8 cellular contexts compared by ENCODE assay signal in the genomic region with DNA sequence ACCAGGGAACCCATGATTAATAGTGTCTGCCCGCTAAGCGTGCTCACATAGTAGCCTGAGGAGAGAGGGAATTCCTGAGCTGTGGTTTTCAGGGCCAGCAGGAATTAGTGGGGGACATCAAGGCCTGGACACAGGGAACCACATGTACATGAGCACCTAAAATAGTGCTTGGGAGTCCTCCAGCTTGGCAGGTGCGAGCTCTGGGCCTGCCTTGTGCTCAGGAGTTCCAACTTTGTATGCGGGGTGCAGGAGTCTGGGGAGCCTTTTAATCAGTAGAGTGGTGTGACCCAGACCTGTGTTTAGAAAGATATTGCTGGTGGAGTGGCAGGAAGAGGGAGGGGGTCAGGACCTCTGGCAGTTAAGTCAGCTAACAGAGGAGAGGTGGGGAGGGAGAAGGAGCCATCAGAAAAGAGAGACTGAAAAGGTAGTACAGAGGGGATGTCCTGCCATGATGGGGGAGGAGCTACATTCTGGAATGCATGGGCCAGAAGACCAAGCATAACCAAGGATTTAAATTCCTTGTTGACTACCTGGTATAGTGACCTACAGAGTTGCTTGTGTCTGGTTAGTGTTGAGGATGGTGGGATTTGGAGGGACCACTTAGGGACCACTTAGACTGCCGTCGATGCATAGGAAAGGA. TPM values are rescaled to one million over a fixed set of nuclear protein-coding genes. Genes with fewer than 3 reads are reported as not detected.
DNase-seq lines count a peak whose midpoint lies in the region; ATAC-seq lines count a peak whose summit lies in the region.

No MANE protein-coding gene starts in this region.

- H3K36me3 Mint-ChIP-seq in naive B cell, result no peaks in the 10 kb centered on the region

- H3K4me3 ChIP-seq in ectodermal cell (ENCODE audit: insufficient read depth, low read depth, low read length), result peak overlapping the region; percentile 61

- H3K9me3 Mint-ChIP-seq in naive B cell, result no peaks in the 10 kb centered on the region

- no peak overlapping the region for H3K27ac ChIP-seq in ectodermal cell (ENCODE audit: insufficient read depth, low read depth, low read length, poor library complexity, severe bottlenecking)

- H3K27ac Mint-ChIP-seq in naive B cell, result peak overlapping the region in 5 of 6 donors; percentile 6 to 97 (median 93)

- DNase-seq in AG08396 (ENCODE audit: low spot score) (peak; percentile 4), M059J (ENCODE audit: low read depth) (peak; percentile 39), naive B cell (no peak), OCI-M2 (lab: John Stamatoyannopoulos, UW; ENCODE audit: unreplicated experiment) (no peak), HuH-7 (ENCODE audit: low spot score) (no peak)
- DNase-seq in stimulated activated CD8-positive, alpha-beta memory T cell treated with anti-CD3 and anti-CD28 coated beads, Interleukin-4, amount 100 ng/mL, for 48 hours, result no peak

- ATAC-seq in naive B cell (ENCODE audit: low read depth in 2 of 2) (no peak), HG03378 (IDR thresholded peaks at IDR 0.05; ENCODE audit: unreplicated experiment) (no peak)

- H3K36me3 ChIP-seq in ectodermal cell (ENCODE audit: control insufficient read depth, insufficient read depth, low read length), result peaks cover 3% of the 10 kb centered on the region

- peak overlapping the region in 6 of 8 donors; percentile 29 to 98 (median 71) for H3K4me3 Mint-ChIP-seq in naive B cell

- no peaks in the 10 kb centered on the region for H3K27me3 ChIP-seq in ectodermal cell (ENCODE audit: control insufficient read depth, insufficient read depth, low read length, poor library complexity, severe bottlenecking)

- peaks cover 14 to 28% (median 25%) of the 10 kb centered on the region in 3 donors for H3K4me1 Mint-ChIP-seq in naive B cell

- H3K9me3 ChIP-seq in ectodermal cell (ENCODE audit: control insufficient read depth, low read length), result no peaks in the 10 kb centered on the region

- H3K4me1 ChIP-seq in ectodermal cell (ENCODE audit: control insufficient read depth, insufficient read depth, low read length), result peaks cover 22% of the 10 kb centered on the region

- no peaks in the 10 kb centered on the region for H3K27me3 Mint-ChIP-seq in naive B cell

- 94% methylated on average over 6 of the region's 6 CpGs for WGBS in ectodermal cell, 2 experiments

RNA-seq across cellular contexts. Expression of a gene that starts 1.9 kb away (rescaled TPM):
- 79.8 and 104 TPM in 2 replicates for total RNA-seq in M059J (2014; rRNA removed; shearing (Covaris generic))
- 147 TPM for polyA plus RNA-seq in ectodermal cell (2013, experiment 1 of 4)
- 166 TPM for polyA plus RNA-seq in ectodermal cell (2013, experiment 2 of 4)
- 80.3 TPM for polyA plus RNA-seq in ectodermal cell (2013, experiment 3 of 4)
- polyA plus RNA-seq in ectodermal cell (2013, experiment 4 of 4), result 89.0 TPM
- polyA plus RNA-seq in naive B cell (ENCODE audit: low read depth in 6 of 6), result 1 to 10 TPM; 4.3 to 6.4 (median 5.2) TPM

RNA-seq across cellular contexts. Expression of a gene that starts 42.9 kb away (rescaled TPM):
- total RNA-seq in M059J (2014; rRNA removed; shearing (Covaris generic)), result 1.2 and 1.7 TPM in 2 replicates
- polyA plus RNA-seq in ectodermal cell (2013, experiment 1 of 4), result 16.7 TPM
- polyA plus RNA-seq in ectodermal cell (2013, experiment 2 of 4), result 24.1 TPM
- polyA plus RNA-seq in ectodermal cell (2013, experiment 3 of 4), result 18.9 TPM
- 17.8 TPM for polyA plus RNA-seq in ectodermal cell (2013, experiment 4 of 4)
- polyA plus RNA-seq in naive B cell (ENCODE audit: low read depth in 6 of 6), result 10 to 100 TPM in 3 of 6 donors, 1 to 10 TPM in 3; 4.4 to 17.0 (median 9.4) TPM

RNA-seq across cellular contexts. Expression of a gene that starts 49.7 kb away (rescaled TPM):
- 0.12 and 0.32 TPM in 2 replicates for total RNA-seq in M059J (2014; rRNA removed; shearing (Covaris generic))
- polyA plus RNA-seq in ectodermal cell (2013, experiment 1 of 4), result 27.6 TPM
- 24.0 TPM for polyA plus RNA-seq in ectodermal cell (2013, experiment 2 of 4)
- polyA plus RNA-seq in ectodermal cell (2013, experiment 3 of 4), result 29.3 TPM
- 24.2 TPM for polyA plus RNA-seq in ectodermal cell (2013, experiment 4 of 4)
- polyA plus RNA-seq in naive B cell (ENCODE audit: low read depth in 6 of 6), result 1 to 10 TPM in 3 of 6 donors, under 1 TPM in 3; 0.25 to 4.8 (median 1.2) TPM

RNA-seq across cellular contexts. Expression of a gene that starts 59.8 kb away (rescaled TPM):
- 22.4 and 27.3 TPM in 2 replicates for total RNA-seq in M059J (2014; rRNA removed; shearing (Covaris generic))
- polyA plus RNA-seq in ectodermal cell (2013, experiment 1 of 4), result 10.3 TPM
- polyA plus RNA-seq in ectodermal cell (2013, experiment 2 of 4), result 9.6 TPM
- 8.5 TPM for polyA plus RNA-seq in ectodermal cell (2013, experiment 3 of 4)
- polyA plus RNA-seq in ectodermal cell (2013, experiment 4 of 4), result 9.7 TPM
- 10 to 100 TPM; 45.9 to 99.9 (median 58.6) TPM for polyA plus RNA-seq in naive B cell (ENCODE audit: low read depth in 6 of 6)

Comparison
In these comparisons a context has a peak if more than half of its experiments do, and no peak if none do; other contexts are left out.
1. DNase-seq: peak in AG08396 (single experiment) and M059J (single experiment); none in naive B cell (single experiment), OCI-M2 (single experiment), HuH-7 (single experiment) and stimulated activated CD8-positive, alpha-beta memory T cell treated with anti-CD3 and anti-CD28 coated beads, Interleukin-4, amount 100 ng/mL, for 48 hours (single experiment).